In the genomic region with DNA sequence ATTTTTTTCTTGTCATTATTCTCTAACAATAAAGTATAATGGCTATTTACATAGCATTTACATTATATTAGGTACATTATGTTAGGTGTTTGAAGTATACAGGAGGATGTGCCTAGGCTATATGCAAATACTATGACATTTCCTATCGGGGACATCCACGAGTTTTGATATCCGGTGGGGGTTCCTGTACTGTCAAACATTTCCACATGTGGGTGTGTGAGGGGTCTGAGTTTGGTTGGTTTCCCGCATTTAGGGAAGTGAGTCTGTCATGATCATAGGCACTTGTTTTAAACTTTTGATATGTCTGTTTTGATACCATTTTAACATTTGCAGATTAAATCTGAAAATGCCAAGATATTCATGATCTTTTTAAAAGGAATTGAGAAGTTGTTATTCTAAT, we compare ENCODE assay signal across 18 cellular contexts.
DNase-seq lines count a peak whose midpoint lies in the region; ATAC-seq lines count a peak whose summit lies in the region.
"Had no signal": no experiment of that assay in that cellular context is flagged by ENCODE, and none has a peak within 500 bp of the region (broad histone marks: within the 10 kb centered on the region; RNA-seq: fewer than 3 reads in every experiment).

No MANE protein-coding gene starts in this region.

- H3K27me3 Mint-ChIP-seq in activated T-helper 1 cell treated with anti-CD3 and anti-CD28 coated beads, Interleukin-12 subunit alpha, Interleukin-12 subunit beta, Interleukin-2, Interleukin-4 antibody, amounts not matched to agents 30 ng/mL and 10 ng/mL and 1 ng/mL, durations not matched to agents 14 hours and 24 hours and 36 hours (ENCODE audit: insufficient read depth): no peaks in the 10 kb centered on the region
- H3K27me3 Mint-ChIP-seq in stimulated activated naive CD8-positive, alpha-beta T cell treated with anti-CD3 and anti-CD28 coated beads, Interleukin-15, Interleukin-2, amounts not matched to agents 100 ng/mL and 50 ng/mL, for 24 hours: no peaks in the 10 kb centered on the region

- H3K36me3 Mint-ChIP-seq in activated T-helper 1 cell treated with anti-CD3 and anti-CD28 coated beads, Interleukin-12 subunit alpha, Interleukin-12 subunit beta, Interleukin-2, Interleukin-4 antibody, amounts not matched to agents 30 ng/mL and 10 ng/mL and 1 ng/mL, durations not matched to agents 14 hours and 24 hours and 36 hours (ENCODE audit: low read depth): peaks cover 53% of the 10 kb centered on the region
- peaks cover 86% of the 10 kb centered on the region for H3K36me3 Mint-ChIP-seq in stimulated activated naive CD8-positive, alpha-beta T cell treated with anti-CD3 and anti-CD28 coated beads, Interleukin-15, Interleukin-2, amounts not matched to agents 100 ng/mL and 50 ng/mL, for 24 hours (ENCODE audit: low read depth)

- peak overlapping the region; percentile 40 for H3K27ac Mint-ChIP-seq in activated T-helper 1 cell treated with anti-CD3 and anti-CD28 coated beads, Interleukin-12 subunit alpha, Interleukin-12 subunit beta, Interleukin-2, Interleukin-4 antibody, amounts not matched to agents 30 ng/mL and 10 ng/mL and 1 ng/mL, durations not matched to agents 14 hours and 24 hours and 36 hours
- H3K27ac Mint-ChIP-seq in stimulated activated naive CD8-positive, alpha-beta T cell treated with anti-CD3 and anti-CD28 coated beads, Interleukin-15, Interleukin-2, amounts not matched to agents 100 ng/mL and 50 ng/mL, for 24 hours: peak overlapping the region; percentile 57

- peak; percentile 21 for DNase-seq in stimulated activated CD4-positive, alpha-beta T cell treated with anti-CD3 and anti-CD28 coated beads, Interleukin-1b, Interleukin-23, amount 100 ng/mL, for 48 hours
- DNase-seq in stimulated activated CD4-positive, alpha-beta T cell treated with anti-CD3 and anti-CD28 coated beads, Interleukin-2, amount 100 ng/mL, for 48 hours: no peak
- DNase-seq in KG1 (lab: John Stamatoyannopoulos, UW) (peak; percentile 16), nucleus accumbens (lab: John Stamatoyannopoulos, UW) (no peak), NOMO-1 treated with dmso at 0.1 percent for 144 hours (lab: John Stamatoyannopoulos, UW; ENCODE audit: unreplicated experiment) (no peak)
- DNase-seq in activated T-helper 1 cell treated with anti-CD3 and anti-CD28 coated beads, Interleukin-12 subunit alpha, Interleukin-12 subunit beta, Interleukin-2, Interleukin-4 antibody, amounts not matched to agents 30 ng/mL and 10 ng/mL and 1 ng/mL, durations not matched to agents 14 hours and 24 hours and 36 hours (ENCODE audit: low spot score): no peak
- DNase-seq: activated CD8-positive, alpha-beta memory T cell treated with anti-CD3 and anti-CD28 coated beads, Interleukin-2, amount 50 U/mL, for 48 hours; cortex of kidney; DMS53; erythroblast; islet precursor cell; NCI-H1436 treated with DMSO at 0.1 percent for 48 hours; NCI-H446 treated with DMSO at 0.1 percent for 48 hours; right cardiac atrium; SJCRH30 had no signal

- no peaks in the 10 kb centered on the region for H3K9me3 Mint-ChIP-seq in activated T-helper 1 cell treated with anti-CD3 and anti-CD28 coated beads, Interleukin-12 subunit alpha, Interleukin-12 subunit beta, Interleukin-2, Interleukin-4 antibody, amounts not matched to agents 30 ng/mL and 10 ng/mL and 1 ng/mL, durations not matched to agents 14 hours and 24 hours and 36 hours
- H3K9me3 Mint-ChIP-seq in stimulated activated naive CD8-positive, alpha-beta T cell treated with anti-CD3 and anti-CD28 coated beads, Interleukin-15, Interleukin-2, amounts not matched to agents 100 ng/mL and 50 ng/mL, for 24 hours: no peaks in the 10 kb centered on the region

- H3K4me3 Mint-ChIP-seq in activated T-helper 1 cell treated with anti-CD3 and anti-CD28 coated beads, Interleukin-12 subunit alpha, Interleukin-12 subunit beta, Interleukin-2, Interleukin-4 antibody, amounts not matched to agents 30 ng/mL and 10 ng/mL and 1 ng/mL, durations not matched to agents 14 hours and 24 hours and 36 hours: no peak overlapping the region
- H3K4me3 Mint-ChIP-seq in stimulated activated naive CD8-positive, alpha-beta T cell treated with anti-CD3 and anti-CD28 coated beads, Interleukin-15, Interleukin-2, amounts not matched to agents 100 ng/mL and 50 ng/mL, for 24 hours: peak overlapping the region; percentile 38

- intact Hi-C loops in activated T-helper 1 cell treated with anti-CD3 and anti-CD28 coated beads, Interleukin-12 subunit alpha, Interleukin-12 subunit beta, Interleukin-2, Interleukin-4 antibody, amounts not matched to agents 30 ng/mL and 10 ng/mL and 1 ng/mL, durations not matched to agents 14 hours and 24 hours and 36 hours (cut with micrococcal nuclease): no loop called here

- peaks cover 8% of the 10 kb centered on the region for H3K4me1 Mint-ChIP-seq in activated T-helper 1 cell treated with anti-CD3 and anti-CD28 coated beads, Interleukin-12 subunit alpha, Interleukin-12 subunit beta, Interleukin-2, Interleukin-4 antibody, amounts not matched to agents 30 ng/mL and 10 ng/mL and 1 ng/mL, durations not matched to agents 14 hours and 24 hours and 36 hours (ENCODE audit: low read depth)
- H3K4me1 Mint-ChIP-seq in stimulated activated naive CD8-positive, alpha-beta T cell treated with anti-CD3 and anti-CD28 coated beads, Interleukin-15, Interleukin-2, amounts not matched to agents 100 ng/mL and 50 ng/mL, for 24 hours (ENCODE audit: low read depth): peaks cover 31% of the 10 kb centered on the region

- ATAC-seq in HG02623 (IDR thresholded peaks at IDR 0.05; ENCODE audit: unreplicated experiment): no peak
- ATAC-seq: K562, right cardiac atrium had no signal

Comparison
In these comparisons a context has a peak if more than half of its experiments do, and no peak if none do; other contexts are left out.
1. DNase-seq: peak in stimulated activated CD4-positive, alpha-beta T cell treated with anti-CD3 and anti-CD28 coated beads, Interleukin-1b, Interleukin-23, amount 100 ng/mL, for 48 hours (single experiment) and KG1 (single experiment); none in stimulated activated CD4-positive, alpha-beta T cell treated with anti-CD3 and anti-CD28 coated beads, Interleukin-2, amount 100 ng/mL, for 48 hours (0 of 2), activated T-helper 1 cell treated with anti-CD3 and anti-CD28 coated beads, Interleukin-12 subunit alpha, Interleukin-12 subunit beta, Interleukin-2, Interleukin-4 antibody, amounts not matched to agents 30 ng/mL and 10 ng/mL and 1 ng/mL, durations not matched to agents 14 hours and 24 hours and 36 hours (single experiment), nucleus accumbens (0 of 56) and NOMO-1 treated with dmso at 0.1 percent for 144 hours (single experiment).